In genomic region chr15:75715312-75715832, GRCh38 we compare ENCODE assay signal across 10 cellular contexts. TPM values are rescaled to one million over a fixed set of nuclear protein-coding genes. Genes with fewer than 3 reads are reported as not detected.
DNase-seq lines count a peak whose midpoint lies in the region; ATAC-seq and TF ChIP-seq lines count a peak whose summit lies in the region.
"Not testable (repeated sequence)": the region's sequence is repeated elsewhere in the genome, so short reads cannot be mapped to it uniquely, and the experiment has no call there.
"Had no signal": no experiment of that assay in that cellular context is flagged by ENCODE, and none has a peak within 500 bp of the region (broad histone marks: within the 10 kb centered on the region; RNA-seq: fewer than 3 reads in every experiment).

No MANE protein-coding gene starts in this region.

- not testable (repeated sequence) for TF ChIP-seq POLR2A in gastrocnemius medialis (IDR thresholded peaks at IDR 0.05); transverse colon (IDR thresholded peaks at IDR 0.05)

- not testable (repeated sequence) for TF ChIP-seq EP300 in transverse colon (IDR thresholded peaks at IDR 0.05; ENCODE audit: low read depth)

- H3K27me3 Mint-ChIP-seq in dendritic cell treated with granulocyte-macrophage colony-stimulating factor and Interleukin-4, amounts not matched to agents 40 ng/mL and 50 ng/mL, for 4 days = peaks cover 33% of the 10 kb centered on the region
- not testable (repeated sequence) for H3K27me3 Mint-ChIP-seq in nephron progenitor cell (ENCODE audit: low read depth, poor library complexity)

- H3K27ac ChIP-seq in HEK293 (ENCODE audit: extremely low read depth, low read depth, low read length); SJCRH30; mesenchymal stem cell (ENCODE audit: low read length, poor library complexity, severe bottlenecking): not testable (repeated sequence)
- H3K27ac ChIP-seq in gastrocnemius medialis (peak overlapping the region; percentile 15 to 67 (median 36)), subcutaneous abdominal adipose tissue (ENCODE audit: low read depth, low read length) (peak overlapping the region; percentile 37), transverse colon (peak overlapping the region; percentile 6 to 65 (median 54))

- H4K91ac ChIP-seq in mesenchymal stem cell (ENCODE audit: low read length) = peak overlapping the region; percentile 62

- not testable (repeated sequence) for H3K4me1 ChIP-seq in HEK293 (ENCODE audit: control insufficient read depth, insufficient read depth, low read length)
- H3K4me1 ChIP-seq in SJCRH30 (peaks cover 20% of the 10 kb centered on the region), mesenchymal stem cell (ENCODE audit: control insufficient read depth, insufficient read depth, low read depth, low read length) (peaks cover 16% of the 10 kb centered on the region), gastrocnemius medialis (peaks cover 9 to 17% of the 10 kb centered on the region in 2 donors), subcutaneous abdominal adipose tissue (ENCODE audit: control insufficient read depth in 5 of 5, insufficient read depth in 5 of 5, low read length in 5 of 5) (peaks cover 5 to 38% (median 33%) of the 10 kb centered on the region in 5 donors), transverse colon (peaks cover 19 to 46% (median 29%) of the 10 kb centered on the region in 4 donors)

- not testable (repeated sequence) for H3K18ac ChIP-seq in mesenchymal stem cell (ENCODE audit: low read depth in 1 of 2, low read length in 2 of 2)

- not testable (repeated sequence) for H3K36me3 Mint-ChIP-seq in dendritic cell treated with granulocyte-macrophage colony-stimulating factor and Interleukin-4, amounts not matched to agents 40 ng/mL and 50 ng/mL, for 4 days (ENCODE audit: low read depth); nephron progenitor cell (ENCODE audit: low read depth)

- CTCF ChIA-PET in HEK293 (lab: Yijun Ruan, JAX) = interaction anchor here (0.8 to 2.0 kb wide), 3 partner anchors 13 to 29 kb away, joined by 3 to 9 read pairs (median 3); no protein-coding TSS in a partner anchor

- POLR2A ChIA-PET in HEK293 (lab: Yijun Ruan, JAX) = not testable (repeated sequence)

- not testable (repeated sequence) for H3K23ac ChIP-seq in mesenchymal stem cell (ENCODE audit: low read length in 2 of 2)

- not testable (repeated sequence) for H3K4me3 Mint-ChIP-seq in dendritic cell treated with granulocyte-macrophage colony-stimulating factor and Interleukin-4, amounts not matched to agents 40 ng/mL and 50 ng/mL, for 4 days; nephron progenitor cell

- peak overlapping the region; percentile 8 for H3K27ac Mint-ChIP-seq in dendritic cell treated with granulocyte-macrophage colony-stimulating factor and Interleukin-4, amounts not matched to agents 40 ng/mL and 50 ng/mL, for 4 days
- H3K27ac Mint-ChIP-seq in nephron progenitor cell = peak overlapping the region; percentile 45

- intact Hi-C loops in dendritic cell treated with granulocyte-macrophage colony-stimulating factor and Interleukin-4, amounts not matched to agents 40 ng/mL and 50 ng/mL, for 4 days (cut with micrococcal nuclease); gastrocnemius medialis (cut with DNase I; ENCODE audit: low total_unique reads); transverse colon (cut with DNase I; ENCODE audit: low total_unique reads): not testable (repeated sequence)

- not testable (repeated sequence) for H2AFZ ChIP-seq in mesenchymal stem cell (ENCODE audit: low read depth, low read length)

- ATAC-seq in gastrocnemius medialis = peak in 1 of 2 donors; percentile 13

- H3K27me3 ChIP-seq in SJCRH30; mesenchymal stem cell (ENCODE audit: control insufficient read depth in 1 of 2, insufficient read depth in 1 of 2, low read length in 2 of 2); gastrocnemius medialis; transverse colon: not testable (repeated sequence)
- H3K27me3 ChIP-seq in subcutaneous abdominal adipose tissue (ENCODE audit: control insufficient read depth in 5 of 5, insufficient read depth in 4 of 5, low read length in 5 of 5) = peaks cover 0 to 12% (median 0%) of the 10 kb centered on the region in 5 donors

- H3K9me3 ChIP-seq in HEK293 (ENCODE audit: control insufficient read depth, insufficient read depth, low read depth, low read length); SJCRH30 (replicated peaks); mesenchymal stem cell (ENCODE audit: control insufficient read depth, low read length); gastrocnemius medialis; subcutaneous abdominal adipose tissue (ENCODE audit: control insufficient read depth in 5 of 5, low read length in 5 of 5); transverse colon: not testable (repeated sequence)

- not testable (repeated sequence) for H3K4ac ChIP-seq in mesenchymal stem cell (ENCODE audit: low read depth in 1 of 2, low read length in 2 of 2)

- not testable (repeated sequence) for H3K79me1 ChIP-seq in mesenchymal stem cell (replicated peaks; ENCODE audit: low read length, poor library complexity, severe bottlenecking)

- not testable (repeated sequence) for H3K36me3 ChIP-seq in HEK293 (ENCODE audit: control insufficient read depth in 2 of 2, insufficient read depth in 1 of 2, low read length in 2 of 2); SJCRH30; mesenchymal stem cell (ENCODE audit: control insufficient read depth in 1 of 2, insufficient read depth in 2 of 2, low read depth in 1 of 2, low read length in 2 of 2); gastrocnemius medialis; subcutaneous abdominal adipose tissue (ENCODE audit: control insufficient read depth in 5 of 5, insufficient read depth in 5 of 5, low read length in 5 of 5); transverse colon

- not testable (repeated sequence) for H3K9me3 Mint-ChIP-seq in dendritic cell treated with granulocyte-macrophage colony-stimulating factor and Interleukin-4, amounts not matched to agents 40 ng/mL and 50 ng/mL, for 4 days; nephron progenitor cell

- 98% methylated on average over 8 of the region's 10 CpGs for WGBS in mesenchymal stem cell
- 82% methylated on average over 9 of the region's 10 CpGs; no CpG with 5 or more reads in 1 of the 2 donors for WGBS in transverse colon (ENCODE audit: low coverage in 1 of 2), 2 donors

- H2BK12ac ChIP-seq in mesenchymal stem cell (ENCODE audit: low read length in 2 of 2) = not testable (repeated sequence)

- in situ Hi-C loops in gastrocnemius medialis (cut with MboI; ENCODE audit: low sequenced_read_pairs in 4 of 4); transverse colon (cut with MboI; ENCODE audit: low pct_ligation_motif_present in 1 of 4, low pct_unique_long_range_greater_than_20kb in 1 of 4, low sequenced_read_pairs in 3 of 4): not testable (repeated sequence)

- not testable (repeated sequence) for H2BK5ac ChIP-seq in mesenchymal stem cell (ENCODE audit: low read depth, low read length, poor library complexity, severe bottlenecking)

- H4K8ac ChIP-seq in mesenchymal stem cell (ENCODE audit: low read length) = not testable (repeated sequence)

- peaks cover 24% of the 10 kb centered on the region for H3K4me1 Mint-ChIP-seq in dendritic cell treated with granulocyte-macrophage colony-stimulating factor and Interleukin-4, amounts not matched to agents 40 ng/mL and 50 ng/mL, for 4 days (ENCODE audit: low read depth)
- H3K4me1 Mint-ChIP-seq in nephron progenitor cell = peaks cover 25% of the 10 kb centered on the region

- not testable (repeated sequence) for TF ChIP-seq CTCF in HEK293 (tag by site-specific recombination; IDR thresholded peaks at IDR 0.05); nephron progenitor cell (IDR thresholded peaks at IDR 0.05); gastrocnemius medialis (IDR thresholded peaks at IDR 0.05 in 4 of 5, conservative IDR thresholded peaks at IDR 0.05 in 1 of 5); transverse colon (IDR thresholded peaks at IDR 0.05)

- H2AK5ac ChIP-seq in mesenchymal stem cell (ENCODE audit: low read length, severe bottlenecking) = not testable (repeated sequence)

- H2BK120ac ChIP-seq in mesenchymal stem cell (ENCODE audit: low read depth, low read length) = not testable (repeated sequence)

- peak overlapping the region in 1 of 2 experiments; percentile 22 for H3K14ac ChIP-seq in mesenchymal stem cell (ENCODE audit: low read length in 2 of 2)

- H2BK15ac ChIP-seq in mesenchymal stem cell (ENCODE audit: low read depth, poor library complexity, severe bottlenecking) = peak overlapping the region; percentile 44

- H3K9ac ChIP-seq in mesenchymal stem cell (ENCODE audit: low read length); subcutaneous abdominal adipose tissue (ENCODE audit: low read length in 5 of 5): not testable (repeated sequence)

- DNase-seq in SJCRH30 = peak; percentile 56 to 68
- DNase-seq in mesenchymal stem cell, nephron progenitor cell, transverse colon: not testable (repeated sequence)
- DNase-seq in gastrocnemius medialis = peak in 1 of 2 donors; percentile 50

- H3K4me3 ChIP-seq in HEK293 (ENCODE audit: low read depth, low read length); SJCRH30; mesenchymal stem cell (ENCODE audit: insufficient read depth in 1 of 2, low read depth in 1 of 2, low read length in 2 of 2); gastrocnemius medialis; transverse colon: not testable (repeated sequence)
- H3K4me3 ChIP-seq in subcutaneous abdominal adipose tissue (ENCODE audit: low read depth in 1 of 5, low read length in 5 of 5) = peak overlapping the region in 1 of 5 donors; percentile 29

- H3K4me2 ChIP-seq in mesenchymal stem cell (ENCODE audit: low read length, poor library complexity, severe bottlenecking) = not testable (repeated sequence)

TF ChIP-seq in HEK293, 187 proteins besides CTCF, POLR2A, EP300 and RAD21:
- peak; percentile 63; the same call in 1 of the 2 replicates for TF ChIP-seq ZNF600 (tag by site-specific recombination; IDR thresholded peaks at IDR 0.05)

RNA-seq across cellular contexts. Expression of gene CSPG4, which starts 2.7 kb away (rescaled TPM):
- 10.4 and 11.1 TPM in 2 replicates for total RNA-seq in SJCRH30 (2014; rRNA removed; shearing (Covaris generic))
- 12.4 TPM for polyA plus RNA-seq in mesenchymal stem cell (2013, experiment 1 of 2)
- polyA plus RNA-seq in mesenchymal stem cell (2013, experiment 2 of 2) = 11.3 TPM
- total RNA-seq in gastrocnemius medialis (100 to 1,000 TPM in 2 of 4 donors, 10 to 100 TPM in 2; 38.2 to 145 (median 88.5) TPM), transverse colon (10 to 100 TPM; 11.2 to 60.9 (median 31.3) TPM)
- total RNA-seq: Calu3; CD8-positive, alpha-beta T cell had no signal
